In the genomic region with DNA sequence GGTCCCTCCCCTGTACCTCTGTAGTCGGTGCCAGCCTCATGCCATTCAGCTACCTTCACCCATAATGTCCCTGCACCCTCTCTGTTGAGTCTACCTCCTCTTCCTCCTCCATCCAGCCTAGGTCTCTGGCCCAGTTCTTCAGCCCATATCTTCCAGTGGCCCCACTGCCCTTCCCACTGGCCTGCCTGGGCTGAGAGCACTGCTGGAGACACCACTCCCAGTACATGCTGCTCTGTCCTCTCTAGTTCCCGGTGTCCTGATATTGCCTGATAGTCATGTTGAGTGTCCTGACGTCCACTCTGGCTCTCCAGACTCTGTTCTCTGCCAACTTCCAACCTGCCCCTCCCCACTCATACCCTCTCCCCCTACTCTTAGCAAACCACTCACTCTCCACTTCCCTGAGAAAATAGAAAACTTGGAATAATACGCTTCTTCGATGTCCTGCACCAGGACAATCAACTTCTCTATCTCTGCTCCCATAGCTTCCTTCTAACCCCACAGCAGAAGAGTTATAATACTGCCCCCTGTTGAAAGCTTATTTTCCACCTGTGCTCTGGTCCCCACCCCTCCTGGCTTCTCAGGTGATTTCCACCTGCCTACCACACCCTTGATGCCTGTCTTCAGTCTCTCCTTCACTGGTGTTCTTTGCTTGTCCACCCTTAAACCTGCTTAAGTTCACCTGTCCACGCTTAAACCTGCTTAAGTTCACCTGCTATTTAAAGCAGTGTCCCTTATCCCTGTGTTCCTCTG, we compare ENCODE assay signal across 24 cellular contexts. TPM values are rescaled to one million over a fixed set of nuclear protein-coding genes. Genes with fewer than 3 reads are reported as not detected.
"Had no signal": no experiment of that assay in that cellular context is flagged by ENCODE, and none has a peak within 500 bp of the region (broad histone marks: within the 10 kb centered on the region; RNA-seq: fewer than 3 reads in every experiment).

No MANE protein-coding gene starts in this region.

- H3K4me1 Mint-ChIP-seq: activated CD4-positive, alpha-beta T cell treated with anti-CD3 and anti-CD28 coated beads for 36 hours; stimulated activated naive CD8-positive, alpha-beta T cell treated with anti-CD3 and anti-CD28 coated beads, Interleukin-15, amount 100 ng/mL, for 72 hours had no signal

- H3K4me3 Mint-ChIP-seq: activated CD4-positive, alpha-beta T cell treated with anti-CD3 and anti-CD28 coated beads for 36 hours; activated naive CD8-positive, alpha-beta T cell; activated T-cell treated with anti-CD3 and anti-CD28 coated beads, Interleukin-2, amount 50 U/mL, for 4 hours; nephron; stimulated activated naive CD8-positive, alpha-beta T cell treated with anti-CD3 and anti-CD28 coated beads, Interleukin-15, amount 100 ng/mL, for 72 hours had no signal

- H3K9me3 ChIP-seq: right lobe of liver, transverse colon, vagina had no signal

- H3K4me3 ChIP-seq: coronary artery, heart right ventricle, left ventricle myocardium inferior, right lobe of liver, skin epidermis, transverse colon, vagina had no signal

- H3K9me3 Mint-ChIP-seq: activated T-helper 2 cell treated with anti-CD3 and anti-CD28 coated beads, Interferon-gamma antibody, Interleukin-2, Interleukin-4, amounts not matched to agents 10 μg/mL and 5 μg/mL and 100 μg/mL, durations not matched to agents 14 hours and 24 hours and 36 hours had no signal

- H3K27ac ChIP-seq: heart right ventricle, left ventricle myocardium inferior, right lobe of liver, skin epidermis, transverse colon, vagina had no signal

- DNase-seq: activated CD4-positive, alpha-beta T cell treated with anti-CD3 and anti-CD28 coated beads for 36 hours; activated CD4-positive, alpha-beta T cell treated with anti-CD3 and anti-CD28 coated beads, Interleukin-2, amount 50 U/mL, for 48 hours; activated CD8-positive, alpha-beta memory T cell treated with anti-CD3 and anti-CD28 coated beads, Interleukin-2, amount 50 U/mL, for 48 hours; activated naive CD4-positive, alpha-beta T cell; activated T-cell treated with anti-CD3 and anti-CD28 coated beads, Interleukin-2, amount 50 U/mL, for 4 hours; amygdala; cerebellar nuclear complex; heart right ventricle; kidney; left ventricle myocardium inferior; right lobe of liver; stimulated activated CD4-positive, alpha-beta T cell treated with anti-CD3 and anti-CD28 coated beads, Interleukin-1b, Interleukin-23, amount 100 ng/mL, for 48 hours; stimulated activated naive CD8-positive, alpha-beta T cell treated with anti-CD3 and anti-CD28 coated beads, Interleukin-15, amount 100 ng/mL, for 72 hours; T-helper 1 cell; T-helper 9 cell; transverse colon had no signal

- H3K27ac Mint-ChIP-seq: activated CD4-positive, alpha-beta T cell treated with anti-CD3 and anti-CD28 coated beads for 36 hours; activated naive CD8-positive, alpha-beta T cell; activated T-helper 2 cell treated with anti-CD3 and anti-CD28 coated beads, Interferon-gamma antibody, Interleukin-2, Interleukin-4, amounts not matched to agents 10 μg/mL and 5 μg/mL and 100 μg/mL, durations not matched to agents 14 hours and 24 hours and 36 hours; nephron; stimulated activated naive CD8-positive, alpha-beta T cell treated with anti-CD3 and anti-CD28 coated beads, Interleukin-15, amount 100 ng/mL, for 72 hours had no signal

- H3K27me3 ChIP-seq: heart right ventricle, right lobe of liver, transverse colon, vagina had no signal

- H3K36me3 Mint-ChIP-seq: activated naive CD8-positive, alpha-beta T cell had no signal

- H3K36me3 ChIP-seq: heart right ventricle, left ventricle myocardium inferior, right lobe of liver, transverse colon, vagina had no signal

- ATAC-seq: activated CD4-positive, alpha-beta T cell treated with anti-CD3 and anti-CD28 coated beads for 36 hours; activated T-cell treated with anti-CD3 and anti-CD28 coated beads, Interleukin-2, amount 50 U/mL, for 4 hours; heart right ventricle; stimulated activated naive CD8-positive, alpha-beta T cell treated with anti-CD3 and anti-CD28 coated beads, Interleukin-15, amount 100 ng/mL, for 72 hours had no signal

- H3K4me1 ChIP-seq: heart right ventricle, left ventricle myocardium inferior, transverse colon, vagina had no signal

RNA-seq across cellular contexts. Expression of a gene that starts 19.8 kb away (rescaled TPM):
- total RNA-seq: activated CD4-positive, alpha-beta T cell treated with anti-CD3 and anti-CD28 coated beads for 36 hours; activated CD8-positive, alpha-beta memory T cell treated with anti-CD3 and anti-CD28 coated beads for 36 hours; activated T-helper 2 cell treated with anti-CD3 and anti-CD28 coated beads, Interferon-gamma antibody, Interleukin-2, Interleukin-4, amounts not matched to agents 10 μg/mL and 5 μg/mL and 100 μg/mL, durations not matched to agents 14 hours and 24 hours and 36 hours; myocyte had no signal
